Comparison of ENCODE assay signal across 9 cellular contexts in the genomic region with DNA sequence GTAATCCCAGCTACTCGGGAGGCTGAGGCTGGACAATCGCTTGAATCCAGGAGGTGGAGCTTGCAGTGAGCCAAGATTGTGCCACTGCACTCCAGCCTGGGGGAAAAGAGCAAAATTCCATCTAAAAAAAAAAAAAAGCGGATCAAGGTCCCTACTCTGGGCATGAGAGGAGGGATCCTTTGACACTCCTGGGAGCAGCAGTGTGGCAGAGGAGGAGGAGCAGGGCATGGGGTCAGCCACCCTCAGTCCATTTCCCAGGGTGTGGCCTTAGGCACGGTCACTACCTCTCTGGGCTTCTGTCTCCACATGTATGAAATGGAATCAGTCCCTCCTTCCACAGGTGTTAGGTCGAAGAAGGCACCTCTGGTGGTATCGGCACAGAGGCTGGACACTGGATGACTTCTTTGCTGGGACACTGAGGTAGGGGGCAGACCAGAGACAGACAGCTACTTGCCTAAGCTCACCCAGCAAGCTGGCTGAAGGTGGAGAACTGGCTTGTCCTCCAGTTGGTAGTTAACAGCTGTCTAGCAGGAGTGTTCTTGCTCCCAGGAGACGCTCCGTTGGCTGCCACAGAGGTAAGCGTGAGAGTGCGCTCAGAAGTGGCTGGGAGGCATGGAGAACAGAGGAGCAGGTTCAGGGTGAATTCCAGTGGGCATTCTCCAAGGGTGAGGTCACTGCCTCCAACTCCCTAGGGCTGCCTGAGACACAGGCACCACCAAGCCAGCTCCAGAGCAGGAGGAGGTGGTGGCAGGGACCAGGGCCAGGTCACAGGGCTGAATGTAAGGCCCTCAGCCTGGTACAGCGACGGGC. TPM values are rescaled to one million over a fixed set of nuclear protein-coding genes. Genes with fewer than 3 reads are reported as not detected.
DNase-seq lines count a peak whose midpoint lies in the region; ATAC-seq, FAIRE-seq and TF ChIP-seq lines count a peak whose summit lies in the region.
"Had no signal": no experiment of that assay in that cellular context is flagged by ENCODE, and none has a peak within 500 bp of the region (broad histone marks: within the 10 kb centered on the region; RNA-seq: fewer than 3 reads in every experiment).

No MANE protein-coding gene starts in this region.

- peak overlapping the region; percentile 99 for H2BK20ac ChIP-seq in IMR-90 (ENCODE audit: low read depth, low read length)

- H3K79me1 ChIP-seq in IMR-90 (ENCODE audit: low read depth in 1 of 2, low read length in 2 of 2), result peaks cover 7 to 54% of the 10 kb centered on the region in 2 experiments; a peak in 3 of 4 replicates

- H3K27me3 ChIP-seq in IMR-90 (ENCODE audit: control insufficient read depth, insufficient read depth, low read length) (no peaks in the 10 kb centered on the region), bronchial epithelial cell (ENCODE audit: control insufficient read depth, insufficient read depth, low read length) (no peaks in the 10 kb centered on the region), lower lobe of right lung (ENCODE audit: low read depth) (no peaks in the 10 kb centered on the region)

- DNase-seq in A172 (ENCODE audit: low spot score) (peak; percentile 93), IMR-90 (peak; percentile 94), bronchial epithelial cell (ENCODE audit: low read depth) (peak; percentile 91), lower lobe of right lung (peak; percentile 79)
- DNase-seq: activated naive CD4-positive, alpha-beta T cell treated with anti-CD3 and anti-CD28 coated beads, Interleukin-2, amount 50 U/mL, for 16 hours had no signal

- FAIRE-seq in bronchial epithelial cell (lab: Jason Lieb, UNC), result peak; percentile 60

- H2BK15ac ChIP-seq in IMR-90 (ENCODE audit: low read depth, low read length), result peak overlapping the region; percentile 97; the same call in 2 of the 3 replicates

- peak overlapping the region; percentile 100 for H2AK5ac ChIP-seq in IMR-90 (ENCODE audit: low read depth, low read length)

- CTCF ChIA-PET in IMR-90 (lab: Yijun Ruan, JAX), result no interaction called here

- H3K18ac ChIP-seq in IMR-90 (ENCODE audit: low read depth, low read length), result peak overlapping the region; percentile 27

- peaks cover 27% of the 10 kb centered on the region for H3K9me1 ChIP-seq in IMR-90 (ENCODE audit: insufficient read depth, low read length)

- H3K4me1 ChIP-seq in IMR-90 (ENCODE audit: control insufficient read depth, insufficient read depth, low read length), result peaks cover 34% of the 10 kb centered on the region
- H3K4me1 ChIP-seq in lower lobe of right lung, result peaks cover 67% of the 10 kb centered on the region

- peak overlapping the region; percentile 55 for H4K5ac ChIP-seq in IMR-90 (ENCODE audit: low read depth, low read length)

- POLR2A ChIA-PET in IMR-90 (lab: Charles Lee; ENCODE audit: unreplicated experiment), result interaction anchor here (0.5 to 0.6 kb wide), 2 partner anchors 74 to 78 kb away, joined by 3 to 7 read pairs; partner anchors contain the start of gene MYH9

- H2AFZ ChIP-seq in IMR-90 (replicated peaks; ENCODE audit: low read length, poor library complexity), result peak overlapping the region; percentile 70

- peak overlapping the region; percentile 97 for H2AK9ac ChIP-seq in IMR-90 (replicated peaks; ENCODE audit: low read depth, low read length, poor library complexity)

- H2BK5ac ChIP-seq in IMR-90 (ENCODE audit: low read depth, low read length, poor library complexity, severe bottlenecking), result peak overlapping the region; percentile 73

- H3K4ac ChIP-seq in IMR-90 (ENCODE audit: low read depth, low read length), result peak overlapping the region; percentile 97

- peak overlapping the region; percentile 44; the same call in 1 of the 2 replicates for H3K9ac ChIP-seq in IMR-90 (ENCODE audit: low read depth, low read length)

- no peaks in the 10 kb centered on the region for H3K9me3 ChIP-seq in IMR-90 (ENCODE audit: control insufficient read depth, insufficient read depth, low read length)
- H3K9me3 ChIP-seq in lower lobe of right lung, result no peaks in the 10 kb centered on the region

- TF ChIP-seq CTCF in IMR-90 (conservative IDR thresholded peaks at IDR 0.05; ENCODE audit: low read depth, low read length) (no peak), bronchial epithelial cell (IDR thresholded peaks at IDR 0.05; ENCODE audit: insufficient read depth, low read length, severe bottlenecking) (no peak), lower lobe of right lung (IDR thresholded peaks at IDR 0.05) (no peak)

- H4K91ac ChIP-seq in IMR-90 (ENCODE audit: insufficient read depth, low read depth, low read length), result peak overlapping the region; percentile 99

- no TSS peak for BruUV-seq in IMR-90 (replicated peaks; lab: Mats Ljungman, UMichigan)

- H4K20me1 ChIP-seq in IMR-90 (ENCODE audit: insufficient read depth, low read length), result no peaks in the 10 kb centered on the region; the same call in 1 of the 2 replicates

- H3K27ac ChIP-seq in IMR-90 (ENCODE audit: insufficient read depth, low read length) (peak overlapping the region; percentile 24), lower lobe of right lung (peak overlapping the region; percentile 79)

- TF ChIP-seq RAD21 in IMR-90 (IDR thresholded peaks at IDR 0.05; ENCODE audit: low read length), result peak; percentile 2; the same call in 1 of the 2 replicates

- H2BK120ac ChIP-seq in IMR-90 (ENCODE audit: low read depth, low read length), result peak overlapping the region; percentile 98

- 60% methylated on average over 5 of the region's 12 CpGs; no CpG with 5 or more reads in 1 of the 2 experiments for WGBS in IMR-90 (ENCODE audit: extremely low coverage in 2 of 2, insufficient read length in 1 of 2), 2 experiments

- intact Hi-C loops in IMR-90 (cut with micrococcal nuclease), result no loop called here
- intact Hi-C loops in lower lobe of right lung (cut with DNase I), result no loop called here

- H3K4me3 ChIP-seq in IMR-90 (ENCODE audit: insufficient read depth, low read depth, low read length), result no peak overlapping the region
- no peak overlapping the region for H3K4me3 ChIP-seq in bronchial epithelial cell (ENCODE audit: low read depth, low read length)
- H3K4me3 ChIP-seq in lower lobe of right lung, result no peak overlapping the region

- ATAC-seq in IMR-90 (ENCODE audit: low read depth) (peak; percentile 74), lower lobe of right lung (peak; percentile 78 to 84), HG03139 (IDR thresholded peaks at IDR 0.05; ENCODE audit: unreplicated experiment) (no peak), GM18858 (IDR thresholded peaks at IDR 0.05; ENCODE audit: unreplicated experiment) (no peak), HG03095 (IDR thresholded peaks at IDR 0.05; ENCODE audit: unreplicated experiment) (no peak), GM21526 (IDR thresholded peaks at IDR 0.05; ENCODE audit: low FRiP score, unreplicated experiment) (no peak)

- peak overlapping the region; percentile 89; the same call in 1 of the 2 replicates for H3K23ac ChIP-seq in IMR-90 (ENCODE audit: low read depth, low read length)

- no peak for TF ChIP-seq POLR2A in IMR-90 (IDR thresholded peaks at IDR 0.05; ENCODE audit: low read depth, low read length)

- H3K56ac ChIP-seq in IMR-90 (ENCODE audit: extremely low read depth, insufficient read depth, low read length), result peak overlapping the region; percentile 80

- dilution Hi-C loops in IMR-90 (cut with HindIII; ENCODE audit: low sequenced_read_pairs, unreplicated experiment), result no loop called here

- H4K8ac ChIP-seq in IMR-90 (ENCODE audit: low read depth in 2 of 2, low read length in 2 of 2), result peak overlapping the region; percentile 14 to 95

- in situ Hi-C loops in IMR-90 (cut with MboI; ENCODE audit: low sequenced_read_pairs), result no loop called here

- H3K36me3 ChIP-seq in IMR-90 (ENCODE audit: control insufficient read depth, insufficient read depth, low read length), result no peaks in the 10 kb centered on the region
- no peaks in the 10 kb centered on the region for H3K36me3 ChIP-seq in bronchial epithelial cell (ENCODE audit: control insufficient read depth, insufficient read depth, low read length)
- H3K36me3 ChIP-seq in lower lobe of right lung, result peaks cover 3% of the 10 kb centered on the region

- peak overlapping the region; percentile 97 for H3K14ac ChIP-seq in IMR-90 (replicated peaks; ENCODE audit: low read depth, low read length)

- no peak overlapping the region for H3K4me2 ChIP-seq in IMR-90 (ENCODE audit: low read depth, low read length)

TF ChIP-seq in IMR-90, 13 proteins besides CTCF, POLR2A, EP300 and RAD21:
- TF ChIP-seq RFX5 (IDR thresholded peaks at IDR 0.05; ENCODE audit: low read depth, low read length), result no peak
- 0 out of 2 replicates have a peak, but pooled peaks have one; percentile 9 for TF ChIP-seq FOS (IDR thresholded peaks at IDR 0.05; ENCODE audit: low read depth, low read length)

RNA-seq across cellular contexts. Expression of gene TXN2, which starts 19.6 kb away (rescaled TPM):
- 9.9 and 24.2 TPM in 2 replicates for total RNA-seq in A172 (2014; rRNA removed; shearing (Covaris generic))
- total RNA-seq in IMR-90 (2012; rRNA removed) (49.6 and 51.7 TPM in 2 replicates), bronchial epithelial cell (17.9 and 18.1 TPM in 2 replicates), lower lobe of right lung (56.4 TPM)
- 166 and 175 TPM in 2 replicates for polyA plus RNA-seq in IMR-90 (2012; rRNA removed)
- polyA plus RNA-seq in IMR-90 (2012; cell fraction: cytosol; rRNA removed), result 175 and 176 TPM in 2 replicates
- 99.2 and 111 TPM in 2 replicates for polyA plus RNA-seq in IMR-90 (2012; cell fraction: nucleus; rRNA removed; ENCODE audit: low replicate concordance)

RNA-seq across cellular contexts. Expression of gene FOXRED2, which starts 45.0 kb away (rescaled TPM):
- total RNA-seq in A172 (2014; rRNA removed; shearing (Covaris generic)), result 17.6 and 18.4 TPM in 2 replicates
- total RNA-seq in IMR-90 (2012; rRNA removed) (1.6 and 1.7 TPM in 2 replicates), bronchial epithelial cell (1.6 and 2.0 TPM in 2 replicates), lower lobe of right lung (13.2 TPM)
- 4.0 and 4.1 TPM in 2 replicates for polyA plus RNA-seq in IMR-90 (2012; rRNA removed)
- 2.6 and 4.0 TPM in 2 replicates for polyA plus RNA-seq in IMR-90 (2012; cell fraction: cytosol; rRNA removed)
- polyA plus RNA-seq in IMR-90 (2012; cell fraction: nucleus; rRNA removed; ENCODE audit: low replicate concordance), result 2.5 and 4.6 TPM in 2 replicates

Comparison
In these comparisons a context has a peak if more than half of its experiments do, and no peak if none do; other contexts are left out.
1. ATAC-seq: peak in IMR-90 (single experiment) and lower lobe of right lung (2 of 2); none in HG03139 (single experiment), GM18858 (single experiment), HG03095 (single experiment) and GM21526 (single experiment).
2. Peak in every context shown above with its lines, with median percentiles within 50 percentile points of each other: DNase-seq.